In the genomic region with DNA sequence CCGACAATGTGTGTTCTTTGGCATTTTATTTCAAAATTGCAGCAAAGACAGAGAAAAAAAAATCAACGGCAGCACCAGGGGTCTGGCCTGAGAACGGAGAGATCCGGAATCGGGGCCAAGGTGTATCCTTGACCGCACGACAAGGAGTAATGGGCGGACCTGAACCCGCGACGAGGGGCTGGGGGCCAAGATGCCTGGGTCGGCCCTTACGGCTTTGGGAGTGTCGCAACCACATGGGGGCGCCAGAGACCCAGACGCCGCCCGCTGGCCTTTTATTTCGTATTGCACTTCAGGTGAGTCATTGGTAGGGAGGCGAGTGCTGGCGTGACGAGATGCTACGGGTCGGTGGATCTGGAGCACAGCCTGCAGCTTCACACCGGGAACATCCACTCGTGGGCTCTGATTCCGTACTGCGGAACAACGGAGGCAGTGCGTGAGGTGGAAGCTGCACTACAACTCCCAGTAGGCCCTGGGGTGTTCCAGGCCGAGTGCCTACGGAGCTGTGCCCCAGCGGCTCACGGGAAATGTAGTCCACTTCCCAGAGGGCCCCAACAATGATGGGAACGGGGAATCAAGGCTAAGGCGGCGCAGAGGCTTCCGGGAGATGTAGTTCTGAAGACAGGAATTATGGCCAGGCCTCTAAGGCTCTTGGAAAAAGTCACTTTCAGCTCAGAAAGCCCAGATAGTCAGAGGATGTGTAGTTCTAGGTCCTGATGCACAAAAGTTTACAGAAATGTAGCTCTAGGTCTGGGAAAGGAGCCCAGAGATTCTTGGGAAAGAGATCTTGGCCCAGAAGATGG, we compare ENCODE assay signal across 8 cellular contexts. TPM values are rescaled to one million over a fixed set of nuclear protein-coding genes. Genes with fewer than 3 reads are reported as not detected.
DNase-seq lines count a peak whose midpoint lies in the region; ATAC-seq, FAIRE-seq and TF ChIP-seq lines count a peak whose summit lies in the region.

No MANE protein-coding gene starts in this region.

- ATAC-seq in GM18873 (IDR thresholded peaks at IDR 0.05; ENCODE audit: low FRiP score, unreplicated experiment) (peak; percentile 68), HG03175 (IDR thresholded peaks at IDR 0.05; ENCODE audit: unreplicated experiment) (peak; percentile 77)

- intact Hi-C loops in kidney (cut with DNase I), result loop anchor here (10.0 kb wide), 1 partner anchor 180 kb away; no protein-coding TSS in a partner anchor

- no peaks in the 10 kb centered on the region for H3K9me3 ChIP-seq in kidney (ENCODE audit: control insufficient read depth in 1 of 2, low read length in 2 of 2)

- peak overlapping the region; percentile 58 to 89 for H3K4me3 ChIP-seq in kidney (ENCODE audit: low read length in 2 of 2)

- H3K9ac ChIP-seq in kidney (ENCODE audit: low read length in 2 of 2), result peak overlapping the region; percentile 63 to 90

- H3K4me1 ChIP-seq in kidney (ENCODE audit: control insufficient read depth in 1 of 2, insufficient read depth in 1 of 2, low read depth in 1 of 2, low read length in 2 of 2), result peaks cover 5 to 7% of the 10 kb centered on the region in 2 donors

- H3K27ac ChIP-seq in kidney (ENCODE audit: low read depth in 2 of 2, low read length in 2 of 2), result peak overlapping the region; percentile 76 to 92

- no peaks in the 10 kb centered on the region for H3K36me3 ChIP-seq in kidney (ENCODE audit: control insufficient read depth in 1 of 2, insufficient read depth in 2 of 2, low read length in 2 of 2)

- peak; percentile 87 for DNase-seq in ACHN
- peak; percentile 94 to 95 for DNase-seq in NCI-H446 (lab: John Stamatoyannopoulos, UW)
- peak; percentile 85 for DNase-seq in activated CD4-positive, CD25-positive, alpha-beta regulatory T cell treated with anti-CD3 and anti-CD28 coated beads, Interleukin-2, amount 50 U/mL, for 72 hours
- DNase-seq in cerebellar nuclear complex (lab: John Stamatoyannopoulos, UW), result peak; percentile 62 to 100
- peak; percentile 96 for DNase-seq in kidney
- peak; percentile 74 to 80 (median 80) for DNase-seq in stimulated activated CD4-positive, alpha-beta T cell treated with anti-CD3 and anti-CD28 coated beads, Interleukin-12 subunit alpha, Interleukin-12 subunit beta, amount 100 ng/mL, for 48 hours (ENCODE audit: low read depth in 2 of 3, low spot score in 1 of 3)

- in situ Hi-C loops in ACHN (cut with HindIII; ENCODE audit: low pct_ligation_motif_present, low pct_unique_long_range_greater_than_20kb, low sequenced_read_pairs), result no loop called here

- FAIRE-seq in kidney (lab: Jason Lieb, UNC), result peak; percentile 65

- peak; percentile 90 for TF ChIP-seq CTCF in kidney (IDR thresholded peaks at IDR 0.05; ENCODE audit: borderline replicate concordance, extremely low read depth, insufficient read depth)

RNA-seq across cellular contexts. Expression of a gene that starts 15.6 kb away (rescaled TPM):
- total RNA-seq in kidney, result 55.3 TPM
- polyA plus RNA-seq in kidney (ENCODE audit: insufficient read depth, low read depth, low replicate concordance), result 69.4 TPM

RNA-seq across cellular contexts. Expression of a gene that starts 39.9 kb away (rescaled TPM):
- total RNA-seq in kidney, result not detected
- not detected for polyA plus RNA-seq in kidney (ENCODE audit: insufficient read depth, low read depth, low replicate concordance)

RNA-seq across cellular contexts. Expression of a gene that starts 41.0 kb away (rescaled TPM):
- 5.2 TPM for total RNA-seq in kidney
- 141 TPM for polyA plus RNA-seq in kidney (ENCODE audit: insufficient read depth, low read depth, low replicate concordance)

RNA-seq across cellular contexts. Expression of a gene that starts 42.8 kb away (rescaled TPM):
- total RNA-seq in kidney, result 4.3 TPM
- polyA plus RNA-seq in kidney (ENCODE audit: insufficient read depth, low read depth, low replicate concordance), result 2.3 TPM

RNA-seq across cellular contexts. Expression of a gene that starts 48.5 kb away (rescaled TPM):
- 0.79 TPM for total RNA-seq in kidney
- not detected for polyA plus RNA-seq in kidney (ENCODE audit: insufficient read depth, low read depth, low replicate concordance)

Comparison
In these comparisons a context has a peak if more than half of its experiments do, and no peak if none do; other contexts are left out.
1. Peak in every context shown above with its lines: DNase-seq, ATAC-seq, H3K4me3 ChIP-seq and H3K27ac ChIP-seq.